8 cellular contexts compared by ENCODE assay signal in genomic region chr7:151276651-151277590, GRCh38. TPM values are rescaled to one million over a fixed set of nuclear protein-coding genes. Genes with fewer than 3 reads are reported as not detected.
DNase-seq lines count a peak whose midpoint lies in the region; ATAC-seq and TF ChIP-seq lines count a peak whose summit lies in the region.

No MANE protein-coding gene starts in this region.

- POLR2A ChIA-PET in GM10248 (lab: Yijun Ruan, JAX): no interaction called here

- no peaks in the 10 kb centered on the region for H3K9me3 Mint-ChIP-seq in activated naive CD4-positive, alpha-beta T cell treated with anti-CD3 and anti-CD28 coated beads for 36 hours

- peak overlapping the region; percentile 50 for H3K4me3 ChIP-seq in suprapubic skin

- CTCF ChIA-PET in GM10248 (lab: Yijun Ruan, JAX): interaction anchor here (1.1 kb wide), 1 partner anchor 25 kb away, joined by 4 read pairs; no protein-coding TSS in a partner anchor
- CTCF ChIA-PET in activated naive CD4-positive, alpha-beta T cell treated with anti-CD3 and anti-CD28 coated beads for 36 hours (lab: Charles Lee): interaction anchor here (0.5 kb wide), 1 partner anchor 29 kb away, joined by 3 read pairs; the partner anchor contains the start of gene SMARCD3

- TF ChIP-seq CTCF in GM10248 (IDR thresholded peaks at IDR 0.05; ENCODE audit: control extremely low read depth, extremely low read depth, low read depth, missing control alignments): no peak
- no peak for TF ChIP-seq CTCF in suprapubic skin (IDR thresholded peaks at IDR 0.05)

- DNase-seq in GM10248 (ENCODE audit: extremely low spot score) (peak; percentile 77), HuH-7 (ENCODE audit: low spot score) (peak; percentile 80), RKO (ENCODE audit: low spot score) (peak; percentile 87), globus pallidus (ENCODE audit: low spot score) (peak; percentile 39), occipital lobe (lab: John Stamatoyannopoulos, UW) (peak; percentile 55), suprapubic skin (ENCODE audit: low spot score in 2 of 2) (no peak)
- peak; percentile 74 for DNase-seq in activated naive CD4-positive, alpha-beta T cell treated with anti-CD3 and anti-CD28 coated beads for 36 hours

- intact Hi-C loops in activated naive CD4-positive, alpha-beta T cell treated with anti-CD3 and anti-CD28 coated beads for 36 hours (cut with micrococcal nuclease): loop anchor here (2.0 kb wide), 3 partner anchors 32 to 74 kb away; partner anchors contain the start of gene ABCF2

- H3K36me3 Mint-ChIP-seq in activated naive CD4-positive, alpha-beta T cell treated with anti-CD3 and anti-CD28 coated beads for 36 hours (ENCODE audit: low read depth): no peaks in the 10 kb centered on the region

- no peaks in the 10 kb centered on the region for H3K9me3 ChIP-seq in suprapubic skin

- H3K27ac Mint-ChIP-seq in activated naive CD4-positive, alpha-beta T cell treated with anti-CD3 and anti-CD28 coated beads for 36 hours: no peak overlapping the region

- no peaks in the 10 kb centered on the region for H3K27me3 ChIP-seq in suprapubic skin

- no peaks in the 10 kb centered on the region for H3K27me3 Mint-ChIP-seq in activated naive CD4-positive, alpha-beta T cell treated with anti-CD3 and anti-CD28 coated beads for 36 hours (ENCODE audit: low read depth)

- peaks cover 17% of the 10 kb centered on the region for H3K4me1 Mint-ChIP-seq in activated naive CD4-positive, alpha-beta T cell treated with anti-CD3 and anti-CD28 coated beads for 36 hours (ENCODE audit: low read depth)

- under 1% methylated on average over 44 of the region's 63 CpGs for WGBS in suprapubic skin

- no peak for TF ChIP-seq POLR2A in suprapubic skin (IDR thresholded peaks at IDR 0.05)

- no peak for TF ChIP-seq EP300 in suprapubic skin (IDR thresholded peaks at IDR 0.05)

- H3K4me1 ChIP-seq in suprapubic skin: peaks cover 50% of the 10 kb centered on the region

- H3K36me3 ChIP-seq in suprapubic skin: no peaks in the 10 kb centered on the region

- ATAC-seq in GM19452 (IDR thresholded peaks at IDR 0.05; ENCODE audit: unreplicated experiment): no peak

- no peak overlapping the region for H3K27ac ChIP-seq in suprapubic skin

- peak overlapping the region; percentile 61 for H3K4me3 Mint-ChIP-seq in activated naive CD4-positive, alpha-beta T cell treated with anti-CD3 and anti-CD28 coated beads for 36 hours

RNA-seq across cellular contexts. Expression of gene SMARCD3, which starts 28.4 kb away (rescaled TPM):
- 1 to 10 TPM; 4.5 to 5.8 TPM for total RNA-seq in activated naive CD4-positive, alpha-beta T cell treated with anti-CD3 and anti-CD28 coated beads for 36 hours
- total RNA-seq in occipital lobe (147 TPM), suprapubic skin (10 to 100 TPM in 2 of 4 donors, 1 to 10 TPM in 2; 9.6 to 15.8 (median 10.9) TPM)

RNA-seq across cellular contexts. Expression of gene CHPF2, which starts 44.6 kb away (rescaled TPM):
- total RNA-seq in activated naive CD4-positive, alpha-beta T cell treated with anti-CD3 and anti-CD28 coated beads for 36 hours: 10 to 100 TPM; 21.0 TPM
- total RNA-seq in occipital lobe (19.0 TPM), suprapubic skin (10 to 100 TPM; 21.5 to 28.6 (median 25.4) TPM)

RNA-seq across cellular contexts. Expression of gene ABCF2, which starts 49.9 kb away (rescaled TPM):
- 10 to 100 TPM; 33.9 to 35.5 TPM for total RNA-seq in activated naive CD4-positive, alpha-beta T cell treated with anti-CD3 and anti-CD28 coated beads for 36 hours
- total RNA-seq in occipital lobe: 29.5 TPM
- total RNA-seq in suprapubic skin: 10 to 100 TPM; 25.3 to 96.5 (median 40.1) TPM

Comparison
In these comparisons a context has a peak if more than half of its experiments do, and no peak if none do; other contexts are left out.
1. DNase-seq: peak in GM10248 (single experiment), HuH-7 (single experiment), RKO (single experiment), activated naive CD4-positive, alpha-beta T cell treated with anti-CD3 and anti-CD28 coated beads for 36 hours (single experiment), globus pallidus (single experiment) and occipital lobe (single experiment); none in suprapubic skin (0 of 2).